ENCODE assay signal across 1 cellular context in the genomic region with DNA sequence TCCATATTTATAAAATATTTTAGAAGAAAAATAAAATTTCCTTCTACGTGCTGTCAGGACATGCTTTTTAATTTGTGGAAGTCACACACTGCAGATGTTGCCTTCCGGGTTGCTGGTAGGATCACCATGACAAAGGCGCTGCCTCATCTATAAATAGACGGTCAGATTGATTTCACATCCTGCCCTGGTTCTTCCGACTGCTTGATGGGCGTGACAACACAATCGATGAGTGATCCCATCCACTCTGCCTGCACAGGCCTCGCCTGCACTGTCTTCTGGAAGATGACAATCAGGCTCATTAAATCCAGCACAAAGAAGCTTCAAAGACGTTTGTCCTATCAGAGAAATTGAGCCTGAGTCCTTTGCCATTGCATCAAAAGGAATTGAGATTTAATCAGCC.
TF ChIP-seq lines count a peak whose summit lies in the region.

No MANE protein-coding gene starts in this region.

TF ChIP-seq in GM23338, 12 proteins besides CTCF, POLR2A, EP300 and RAD21 (continued from another document):
- TF ChIP-seq, protein P1, sequence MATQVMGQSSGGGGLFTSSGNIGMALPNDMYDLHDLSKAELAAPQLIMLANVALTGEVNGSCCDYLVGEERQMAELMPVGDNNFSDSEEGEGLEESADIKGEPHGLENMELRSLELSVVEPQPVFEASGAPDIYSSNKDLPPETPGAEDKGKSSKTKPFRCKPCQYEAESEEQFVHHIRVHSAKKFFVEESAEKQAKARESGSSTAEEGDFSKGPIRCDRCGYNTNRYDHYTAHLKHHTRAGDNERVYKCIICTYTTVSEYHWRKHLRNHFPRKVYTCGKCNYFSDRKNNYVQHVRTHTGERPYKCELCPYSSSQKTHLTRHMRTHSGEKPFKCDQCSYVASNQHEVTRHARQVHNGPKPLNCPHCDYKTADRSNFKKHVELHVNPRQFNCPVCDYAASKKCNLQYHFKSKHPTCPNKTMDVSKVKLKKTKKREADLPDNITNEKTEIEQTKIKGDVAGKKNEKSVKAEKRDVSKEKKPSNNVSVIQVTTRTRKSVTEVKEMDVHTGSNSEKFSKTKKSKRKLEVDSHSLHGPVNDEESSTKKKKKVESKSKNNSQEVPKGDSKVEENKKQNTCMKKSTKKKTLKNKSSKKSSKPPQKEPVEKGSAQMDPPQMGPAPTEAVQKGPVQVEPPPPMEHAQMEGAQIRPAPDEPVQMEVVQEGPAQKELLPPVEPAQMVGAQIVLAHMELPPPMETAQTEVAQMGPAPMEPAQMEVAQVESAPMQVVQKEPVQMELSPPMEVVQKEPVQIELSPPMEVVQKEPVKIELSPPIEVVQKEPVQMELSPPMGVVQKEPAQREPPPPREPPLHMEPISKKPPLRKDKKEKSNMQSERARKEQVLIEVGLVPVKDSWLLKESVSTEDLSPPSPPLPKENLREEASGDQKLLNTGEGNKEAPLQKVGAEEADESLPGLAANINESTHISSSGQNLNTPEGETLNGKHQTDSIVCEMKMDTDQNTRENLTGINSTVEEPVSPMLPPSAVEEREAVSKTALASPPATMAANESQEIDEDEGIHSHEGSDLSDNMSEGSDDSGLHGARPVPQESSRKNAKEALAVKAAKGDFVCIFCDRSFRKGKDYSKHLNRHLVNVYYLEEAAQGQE (IDR thresholded peaks at IDR 0.05; ENCODE audit: unreplicated experiment), result no peak
- TF ChIP-seq STAT1 (IDR thresholded peaks at IDR 0.05; ENCODE audit: unreplicated experiment) (no peak), POLR2AphosphoS5 (IDR thresholded peaks at IDR 0.05; ENCODE audit: low read depth) (no peak)
